Comparison of ENCODE assay signal across 24 cellular contexts in the genomic region with DNA sequence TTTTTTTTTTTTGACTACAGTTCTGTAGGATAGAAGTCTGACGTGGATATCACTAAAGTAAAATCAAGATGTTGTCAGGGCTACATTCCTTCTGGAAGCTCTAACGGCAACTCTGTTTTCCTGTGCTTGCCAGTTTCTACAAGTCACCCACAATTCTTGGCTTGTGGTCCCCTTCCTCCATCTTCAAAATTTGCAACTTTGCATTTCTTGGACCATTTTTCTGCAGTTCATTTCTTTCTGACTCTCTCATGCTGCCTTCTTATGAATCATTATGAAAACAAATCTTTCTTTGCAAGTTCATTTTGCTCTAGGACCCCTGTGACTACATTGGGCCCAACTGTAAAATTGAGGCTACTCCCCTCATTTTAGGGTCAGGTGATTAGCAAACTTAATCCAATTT.
"Had no signal": no experiment of that assay in that cellular context is flagged by ENCODE, and none has a peak within 500 bp of the region (broad histone marks: within the 10 kb centered on the region; RNA-seq: fewer than 3 reads in every experiment).

No MANE protein-coding gene starts in this region.

- H3K36me3 ChIP-seq: colonic mucosa, esophagus squamous epithelium, gastrocnemius medialis, heart right ventricle, left lung, lower lobe of right lung had no signal

- H3K9me3 ChIP-seq: colonic mucosa, esophagus squamous epithelium, gastrocnemius medialis, heart right ventricle, left lung, lower lobe of right lung had no signal

- H3K4me1 ChIP-seq: colonic mucosa, esophagus squamous epithelium, gastrocnemius medialis, heart right ventricle, left lung, lower lobe of right lung had no signal

- H3K27me3 ChIP-seq: colonic mucosa, esophagus squamous epithelium, gastrocnemius medialis, heart right ventricle, left lung had no signal

- DNase-seq: colonic mucosa; cortex of kidney; effector CD8-positive, alpha-beta T cell; effector memory CD8-positive, alpha-beta T cell; endodermal cell; erythroblast; esophagus squamous epithelium; foreskin fibroblast; foreskin melanocyte; gastrocnemius medialis; glutamatergic neuron; head of caudate nucleus; heart right ventricle; hippocampal formation; left cardiac atrium; left lung; left ventricle myocardium superior; lower lobe of right lung; mesenchymal stem cell; midbrain had no signal

- H3K4me3 ChIP-seq: colonic mucosa, esophagus squamous epithelium, gastrocnemius medialis, heart right ventricle, left lung, lower lobe of right lung had no signal

- ATAC-seq: effector memory CD8-positive, alpha-beta T cell; esophagus mucosa; gastrocnemius medialis; heart right ventricle; left cardiac atrium; left lung; left ventricle myocardium superior; lower lobe of right lung had no signal

- H3K27ac ChIP-seq: colonic mucosa, epithelial cell of prostate, esophagus squamous epithelium, gastrocnemius medialis, heart right ventricle, left lung, lower lobe of right lung had no signal

- FAIRE-seq: islet of Langerhans, keratinocyte had no signal
